27 cellular contexts compared by ENCODE assay signal in genomic region chr12:33708935-33709334, GRCh38.
"Had no signal": no experiment of that assay in that cellular context is flagged by ENCODE, and none has a peak within 500 bp of the region (broad histone marks: within the 10 kb centered on the region; RNA-seq: fewer than 3 reads in every experiment).

No MANE protein-coding gene starts in this region.

- H3K4me2 ChIP-seq: neural progenitor cell had no signal

- H3K4me3 ChIP-seq: neural progenitor cell, ovary, psoas muscle, right lobe of liver, sigmoid colon, stomach, thoracic aorta, thyroid gland, tibial nerve, upper lobe of left lung, vagina had no signal

- H3K9ac ChIP-seq: neural progenitor cell, parathyroid adenoma had no signal

- H2AFZ ChIP-seq: neural progenitor cell, parathyroid adenoma had no signal

- H3K36me3 ChIP-seq: neural progenitor cell, ovary, right lobe of liver, sigmoid colon, stomach, thoracic aorta, thyroid gland, tibial nerve, upper lobe of left lung, vagina had no signal

- H3K79me2 ChIP-seq: parathyroid adenoma had no signal

- H3K27ac ChIP-seq: neural progenitor cell, ovary, parathyroid adenoma, psoas muscle, right lobe of liver, sigmoid colon, stomach, thoracic aorta, thyroid gland, tibial nerve, upper lobe of left lung, vagina had no signal

- DNase-seq: naive thymus-derived CD8-positive, alpha-beta T cell; nephron progenitor cell; occipital lobe; ovary; posterior cingulate gyrus; psoas muscle; right cardiac atrium; right lobe of liver; sigmoid colon; small intestine; stimulated activated CD4-positive, alpha-beta T cell treated with anti-CD3 and anti-CD28 coated beads, Interleukin-15, amount 100 ng/mL, for 24 hours; stimulated activated CD4-positive, alpha-beta T cell treated with anti-CD3 and anti-CD28 coated beads, Interleukin-2, amount 100 ng/mL, for 24 hours; stimulated activated CD4-positive, alpha-beta T cell treated with anti-CD3 and anti-CD28 coated beads, Interleukin-2, amount 100 ng/mL, for 48 hours; stimulated activated CD4-positive, alpha-beta T cell treated with anti-CD3 and anti-CD28 coated beads, Interleukin-4, amount 100 ng/mL, for 24 hours; stimulated activated naive B cell treated with anti-CD40 and anti-IgM and Interleukin-4, amounts not matched to agents 10 μg/mL and 1 μg/mL and 100 μg/mL, for 72 hours; stimulated activated naive CD4-positive, alpha-beta T cell treated with Interleukin-2 at 50 U/mL for 16 hours; stomach; thyroid gland; trophoblast cell; upper lobe of left lung had no signal

- H3K27me3 ChIP-seq: neural progenitor cell, ovary, right lobe of liver, sigmoid colon, stomach, thyroid gland, tibial nerve, upper lobe of left lung, vagina had no signal

- H3K9me3 ChIP-seq: ovary, psoas muscle, right lobe of liver, sigmoid colon, stomach, thoracic aorta, thyroid gland, tibial nerve, upper lobe of left lung, vagina had no signal

- ATAC-seq: naive thymus-derived CD8-positive, alpha-beta T cell; natural killer cell treated with Interleukin-12 subunit alpha and Interleukin-12 subunit beta and Interleukin-15 and Interleukin-18, amount 100 ng/mL, for 72 hours; psoas muscle; right cardiac atrium; right lobe of liver; stimulated activated effector memory CD8-positive, alpha-beta T cell treated with anti-CD3 and anti-CD28 coated beads, Interleukin-12 subunit alpha, Interleukin-12 subunit beta, amount 100 ng/mL, for 72 hours; stimulated activated naive B cell treated with anti-CD40 and anti-IgM and Interleukin-4, amounts not matched to agents 10 μg/mL and 1 μg/mL and 100 μg/mL, for 72 hours had no signal

- H3K4me1 ChIP-seq: neural progenitor cell, parathyroid adenoma, psoas muscle, right lobe of liver, sigmoid colon, stomach, thyroid gland, tibial nerve, upper lobe of left lung, vagina had no signal
